In the genomic region with DNA sequence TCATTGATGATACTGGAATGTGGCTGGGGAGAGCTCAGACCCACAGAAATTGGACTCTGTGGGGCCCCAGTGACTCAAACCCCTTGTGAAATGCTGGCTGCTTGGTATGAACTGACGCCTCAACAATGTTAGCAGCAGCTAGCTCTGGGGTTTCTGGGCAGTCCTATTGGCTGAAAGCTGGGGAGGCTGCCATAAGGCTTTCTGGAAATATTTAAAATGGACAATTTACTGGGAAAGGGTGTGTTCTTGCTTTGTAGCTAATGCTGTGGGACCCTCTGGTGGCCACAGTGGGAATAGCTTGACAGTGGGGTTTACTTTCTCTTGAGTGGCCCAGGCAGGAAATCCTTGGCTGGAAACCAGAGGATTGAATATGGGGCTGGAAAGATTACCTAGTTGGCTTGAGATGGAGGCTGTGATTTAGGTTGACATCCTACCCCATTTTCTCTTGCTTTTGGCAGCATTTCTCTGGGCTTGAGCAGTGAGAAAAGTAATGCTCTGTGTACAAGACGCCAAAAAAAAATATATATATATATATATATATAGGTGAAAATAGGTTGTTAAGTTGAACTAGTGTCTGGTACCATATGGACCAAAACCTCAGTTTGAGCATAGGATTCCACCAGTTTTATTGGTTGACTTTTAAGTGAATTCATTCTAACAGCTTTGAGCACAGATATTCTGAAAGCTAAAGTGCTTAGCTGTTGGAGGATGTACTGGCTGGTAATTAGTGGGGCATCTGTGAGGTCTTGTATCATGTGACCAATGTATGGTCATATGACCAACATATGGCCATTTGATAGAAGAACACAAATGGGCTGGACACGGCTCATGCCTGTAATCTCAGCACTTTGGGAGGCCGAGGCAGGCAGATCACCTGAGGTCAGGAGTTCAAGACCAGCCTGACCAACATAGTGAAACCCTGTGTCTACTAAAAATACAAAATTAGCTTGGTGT, we compare ENCODE assay signal across 8 cellular contexts. TPM values are rescaled to one million over a fixed set of nuclear protein-coding genes. Genes with fewer than 3 reads are reported as not detected.
A peak's percentile ranks its signal among the peaks of the same experiment; 100 is the strongest.
DNase-seq lines count a peak whose midpoint lies in the region; ATAC-seq and TF ChIP-seq lines count a peak whose summit lies in the region.

No MANE protein-coding gene starts in this region.

- DNase-seq in GM06990 (ENCODE audit: extremely low read depth, insufficient read length) (no peak), NCI-H128 (lab: John Stamatoyannopoulos, UW; ENCODE audit: unreplicated experiment) (peak; percentile 33), SW480 (ENCODE audit: low spot score) (peak; percentile 92), adrenal gland (peak; percentile 82 to 97 (median 93)), left ventricle myocardium superior (peak; percentile 89), renal cortical epithelial cell (ENCODE audit: low read depth) (peak; percentile 96)

- no peak for TF ChIP-seq POLR2A in adrenal gland (IDR thresholded peaks at IDR 0.05)

- intact Hi-C loops in adrenal gland (cut with DNase I) = no loop called here
- intact Hi-C loops in left ventricle myocardium superior (cut with micrococcal nuclease) = loop anchor here (2.0 kb wide), 1 partner anchor 67 kb away; no protein-coding TSS in a partner anchor

- peak; percentile 47 for ATAC-seq in left ventricle myocardium superior
- ATAC-seq in HG02759 (IDR thresholded peaks at IDR 0.05; ENCODE audit: unreplicated experiment) = no peak
- ATAC-seq in GM18520 (IDR thresholded peaks at IDR 0.05; ENCODE audit: unreplicated experiment) = no peak

- TF ChIP-seq CTCF in GM06990 (IDR thresholded peaks at IDR 0.05; ENCODE audit: insufficient read depth, low read length, poor library complexity, severe bottlenecking) (peak; percentile 94), adrenal gland (IDR thresholded peaks at IDR 0.05) (peak; percentile 92 to 96 (median 93))

- H3K9me3 ChIP-seq in adrenal gland (replicated peaks in 1 of 3) = no peaks in the 10 kb centered on the region

- peak overlapping the region in 1 of 5 donors; percentile 86 for H3K27ac ChIP-seq in adrenal gland

- H3K27me3 ChIP-seq in GM06990 (replicated peaks; ENCODE audit: control insufficient read depth, insufficient read depth, low read length) (peaks cover 2% of the 10 kb centered on the region), adrenal gland (no peaks in the 10 kb centered on the region)

- H3K4me3 ChIP-seq in GM06990 (replicated peaks; ENCODE audit: low read depth, low read length) (no peak overlapping the region), adrenal gland (no peak overlapping the region)

- peaks cover 0 to 8% of the 10 kb centered on the region in 2 donors for H3K4me1 ChIP-seq in adrenal gland (replicated peaks in 1 of 2)

- WGBS in adrenal gland, 4 donors = 54 to 72% (median 62%) methylated on average over 3 to 4 of the region's 4 CpGs

- no peaks in the 10 kb centered on the region for H3K36me3 ChIP-seq in GM06990 (ENCODE audit: control insufficient read depth, insufficient read depth, low read length)
- no peaks in the 10 kb centered on the region for H3K36me3 ChIP-seq in adrenal gland (replicated peaks in 1 of 2)

RNA-seq across cellular contexts. Expression of a gene that starts 8.2 kb away (rescaled TPM):
- 100 to 1,000 TPM in 5 of 8 donors, 10 to 100 TPM in 3; 66.7 to 463 (median 262) TPM for total RNA-seq in adrenal gland
- 100 to 1,000 TPM; 439 to 860 (median 798) TPM for polyA plus RNA-seq in adrenal gland
- 201 TPM for total RNA-seq in left ventricle myocardium superior
- 221 and 239 TPM in 2 replicates for total RNA-seq in renal cortical epithelial cell

RNA-seq across cellular contexts. Expression of a gene that starts 34.9 kb away (rescaled TPM):
- 100 to 1,000 TPM in 6 of 8 donors, 10 to 100 TPM in 2; 66.8 to 251 (median 145) TPM for total RNA-seq in adrenal gland
- polyA plus RNA-seq in adrenal gland = 1,000 to 10,000 TPM in 1 of 3 donors, 100 to 1,000 TPM in 2; 308 to 1,160 (median 987) TPM
- 65.8 TPM for total RNA-seq in left ventricle myocardium superior
- total RNA-seq in renal cortical epithelial cell = 57.5 and 77.9 TPM in 2 replicates
